24 cellular contexts compared by ENCODE assay signal in the genomic region with DNA sequence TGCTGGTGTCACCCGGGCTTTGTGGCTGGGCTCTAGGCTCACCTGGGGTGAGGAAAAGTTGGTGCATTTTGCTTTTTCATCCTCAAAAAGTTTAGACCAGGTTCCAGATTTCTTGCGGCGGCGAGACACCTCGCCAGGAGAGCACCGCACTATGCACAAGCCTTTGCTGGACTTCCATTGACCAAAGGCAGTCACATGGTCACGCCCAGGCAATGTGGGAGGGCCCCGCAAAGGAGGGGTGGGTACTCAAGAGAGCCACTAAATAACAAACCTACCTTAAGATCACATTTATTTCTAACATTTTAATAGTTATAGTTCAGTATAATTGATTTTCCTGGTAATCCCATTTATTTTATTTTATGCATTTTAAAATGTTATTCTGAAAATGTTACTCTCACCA. TPM values are rescaled to one million over a fixed set of nuclear protein-coding genes. Genes with fewer than 3 reads are reported as not detected.
A peak's percentile ranks its signal among the peaks of the same experiment; 100 is the strongest.
DNase-seq lines count a peak whose midpoint lies in the region; ATAC-seq and TF ChIP-seq lines count a peak whose summit lies in the region.
"Had no signal": no experiment of that assay in that cellular context is flagged by ENCODE, and none has a peak within 500 bp of the region (broad histone marks: within the 10 kb centered on the region; RNA-seq: fewer than 3 reads in every experiment).

No MANE protein-coding gene starts in this region.

- H3K4me1 ChIP-seq in left ventricle myocardium inferior (peaks cover 54% of the 10 kb centered on the region), heart left ventricle (peaks cover 0 to 43% (median 28%) of the 10 kb centered on the region in 12 donors), Loucy (ENCODE audit: insufficient read depth, low read length, poor library complexity, severe bottlenecking) (peaks cover 8% of the 10 kb centered on the region), endodermal cell (ENCODE audit: control insufficient read depth, insufficient read depth, low read length) (peaks cover 5% of the 10 kb centered on the region)

- H4K20me1 ChIP-seq in Loucy (ENCODE audit: insufficient read depth, low read length, poor library complexity, severe bottlenecking) = no peaks in the 10 kb centered on the region

- intact Hi-C loops in left ventricle myocardium inferior (cut with micrococcal nuclease) = no loop called here
- intact Hi-C loops in heart left ventricle (cut with DNase I) = loop anchor here in 5 of 10 donors (5.0 to 10.0 kb wide), 3 partner anchors 51 to 151 kb away; no protein-coding TSS in a partner anchor

- H3K4me1 Mint-ChIP-seq in endodermal cell = peaks cover 42% of the 10 kb centered on the region
- peaks cover 45% of the 10 kb centered on the region for H3K4me1 Mint-ChIP-seq in type B pancreatic cell (ENCODE audit: unreplicated experiment)
- H3K4me1 Mint-ChIP-seq in stimulated activated memory B cell treated with anti-CD40 and anti-IgM and Interleukin-4, amounts not matched to agents 10 μg/mL and 1 μg/mL and 100 μg/mL, for 72 hours = peaks cover 29% of the 10 kb centered on the region

- WGBS in heart left ventricle, 4 donors = 93 to 96% (median 95%) methylated on average over 8 of the region's 8 CpGs
- 92 to 94% methylated on average over 6 to 8 of the region's 8 CpGs for WGBS in endodermal cell (ENCODE audit: insufficient coverage in 1 of 2, insufficient read length in 1 of 2), 2 experiments

- TF ChIP-seq POLR2A in heart left ventricle (IDR thresholded peaks at IDR 0.05) = no peak

- H3K4me2 ChIP-seq in Loucy (ENCODE audit: low read depth, low read length, poor library complexity, severe bottlenecking) = peak overlapping the region; percentile 72

- no peak overlapping the region for H2AFZ ChIP-seq in Loucy (ENCODE audit: low read length)

- H3K27ac Mint-ChIP-seq in endodermal cell (no peak overlapping the region), type B pancreatic cell (no peak overlapping the region)
- no peak overlapping the region for H3K27ac Mint-ChIP-seq in stimulated activated memory B cell treated with anti-CD40 and anti-IgM and Interleukin-4, amounts not matched to agents 10 μg/mL and 1 μg/mL and 100 μg/mL, for 72 hours
- H3K27ac Mint-ChIP-seq: CD8-positive, alpha-beta T cell had no signal

- 0 out of 2 replicates have a peak, but pooled peaks cover 4% of the 10 kb centered on the region for H3K79me2 ChIP-seq in Loucy (ENCODE audit: insufficient read depth, low read length)

- TF ChIP-seq CTCF in left ventricle myocardium inferior (IDR thresholded peaks at IDR 0.05; ENCODE audit: borderline replicate concordance) = no peak
- no peak for TF ChIP-seq CTCF in heart left ventricle (IDR thresholded peaks at IDR 0.05)
- TF ChIP-seq CTCF in Loucy (conservative IDR thresholded peaks at IDR 0.05; ENCODE audit: low read length) = no peak
- TF ChIP-seq CTCF in endodermal cell (conservative IDR thresholded peaks at IDR 0.05) = no peak
- no peak for TF ChIP-seq CTCF in type B pancreatic cell (conservative IDR thresholded peaks at IDR 0.05)
- no peak for TF ChIP-seq CTCF in foreskin fibroblast (IDR thresholded peaks at IDR 0.05; ENCODE audit: low read depth, low read length)

- H3K9me3 ChIP-seq in left ventricle myocardium inferior (replicated peaks) (no peaks in the 10 kb centered on the region), heart left ventricle (no peaks in the 10 kb centered on the region), Loucy (ENCODE audit: insufficient read depth, low read depth, low read length) (no peaks in the 10 kb centered on the region), endodermal cell (ENCODE audit: control insufficient read depth, low read length) (peaks cover 2% of the 10 kb centered on the region)
- H3K9me3 ChIP-seq: ovary, thoracic aorta had no signal

- no peaks in the 10 kb centered on the region for H3F3A ChIP-seq in Loucy (ENCODE audit: low read depth)

- DNase-seq in left ventricle myocardium inferior (no peak), heart left ventricle (no peak), endodermal cell (no peak), type B pancreatic cell (ENCODE audit: extremely low spot score, unreplicated experiment) (no peak), foreskin fibroblast (no peak), NCI-H128 (lab: John Stamatoyannopoulos, UW; ENCODE audit: unreplicated experiment) (no peak)
- DNase-seq: activated CD4-positive, alpha-beta T cell treated with anti-CD3 and anti-CD28 coated beads, Interleukin-2, amount 10 ng/mL, durations not matched to agents 7 days and 5 days; activated CD8-positive, alpha-beta memory T cell treated with anti-CD3 and anti-CD28 coated beads, Interleukin-2, amount 50 U/mL, for 4 hours; activated effector memory CD4-positive, alpha-beta T cell treated with anti-CD3 and anti-CD28 coated beads, Interleukin-2, amount 50 U/mL, for 16 hours; aorta; CD8-positive, alpha-beta T cell; central memory CD4-positive, alpha-beta T cell; DND-41; foreskin melanocyte; Karpas-422; naive thymus-derived CD8-positive, alpha-beta T cell; NCI-H1092; NCI-H2081 treated with DMSO at 0.1 percent for 48 hours; ovary had no signal

- H3K27me3 Mint-ChIP-seq in endodermal cell (ENCODE audit: insufficient read depth) = no peaks in the 10 kb centered on the region
- H3K27me3 Mint-ChIP-seq in type B pancreatic cell = no peaks in the 10 kb centered on the region
- no peaks in the 10 kb centered on the region for H3K27me3 Mint-ChIP-seq in stimulated activated memory B cell treated with anti-CD40 and anti-IgM and Interleukin-4, amounts not matched to agents 10 μg/mL and 1 μg/mL and 100 μg/mL, for 72 hours
- H3K27me3 Mint-ChIP-seq: activated CD4-positive, alpha-beta T cell treated with anti-CD3 and anti-CD28 coated beads, Interleukin-2, amount 10 ng/mL, durations not matched to agents 7 days and 5 days had no signal

- H3K4me3 ChIP-seq in left ventricle myocardium inferior (no peak overlapping the region), heart left ventricle (no peak overlapping the region), Loucy (ENCODE audit: low read length, poor library complexity, severe bottlenecking) (no peak overlapping the region), endodermal cell (ENCODE audit: low read length) (no peak overlapping the region), foreskin fibroblast (ENCODE audit: low read depth in 1 of 2, low read length in 2 of 2) (no peak overlapping the region)

- H3K9ac ChIP-seq in Loucy (ENCODE audit: low read depth, low read length, poor library complexity, severe bottlenecking) (no peak overlapping the region), endodermal cell (ENCODE audit: extremely low read depth, low read length, poor library complexity, severe bottlenecking) (no peak overlapping the region)

- H3K9me3 Mint-ChIP-seq in endodermal cell = peaks cover 6% of the 10 kb centered on the region
- peaks cover 4% of the 10 kb centered on the region for H3K9me3 Mint-ChIP-seq in type B pancreatic cell
- H3K9me3 Mint-ChIP-seq in stimulated activated memory B cell treated with anti-CD40 and anti-IgM and Interleukin-4, amounts not matched to agents 10 μg/mL and 1 μg/mL and 100 μg/mL, for 72 hours = no peaks in the 10 kb centered on the region
- H3K9me3 Mint-ChIP-seq: activated CD4-positive, alpha-beta T cell treated with anti-CD3 and anti-CD28 coated beads, Interleukin-2, amount 10 ng/mL, durations not matched to agents 7 days and 5 days; CD8-positive, alpha-beta T cell; naive thymus-derived CD8-positive, alpha-beta T cell had no signal

- no peaks in the 10 kb centered on the region for H3K36me3 Mint-ChIP-seq in endodermal cell (ENCODE audit: low read depth)
- H3K36me3 Mint-ChIP-seq in type B pancreatic cell = no peaks in the 10 kb centered on the region
- no peaks in the 10 kb centered on the region for H3K36me3 Mint-ChIP-seq in stimulated activated memory B cell treated with anti-CD40 and anti-IgM and Interleukin-4, amounts not matched to agents 10 μg/mL and 1 μg/mL and 100 μg/mL, for 72 hours
- H3K36me3 Mint-ChIP-seq: CD8-positive, alpha-beta T cell; naive thymus-derived CD8-positive, alpha-beta T cell had no signal

- H3K36me3 ChIP-seq in left ventricle myocardium inferior = no peaks in the 10 kb centered on the region
- H3K36me3 ChIP-seq in heart left ventricle = no peaks in the 10 kb centered on the region
- H3K36me3 ChIP-seq in Loucy (ENCODE audit: insufficient read depth, low read length) = no peaks in the 10 kb centered on the region
- no peaks in the 10 kb centered on the region for H3K36me3 ChIP-seq in endodermal cell (ENCODE audit: control insufficient read depth, insufficient read depth, low read length)
- H3K36me3 ChIP-seq: ovary, thoracic aorta had no signal

- H3K27ac ChIP-seq in left ventricle myocardium inferior (replicated peaks) = peak overlapping the region; percentile 85
- peak overlapping the region in 1 of 12 donors; percentile 83 for H3K27ac ChIP-seq in heart left ventricle
- H3K27ac ChIP-seq in endodermal cell (ENCODE audit: low read depth, low read length) = no peak overlapping the region
- H3K27ac ChIP-seq: ovary had no signal

- no peaks in the 10 kb centered on the region for H3K9me2 ChIP-seq in Loucy (replicated peaks; ENCODE audit: low read depth, low read length)

- no peak for ATAC-seq in heart left ventricle
- no peak for ATAC-seq in stimulated activated memory B cell treated with anti-CD40 and anti-IgM and Interleukin-4, amounts not matched to agents 10 μg/mL and 1 μg/mL and 100 μg/mL, for 72 hours
- ATAC-seq: CD8-positive, alpha-beta T cell; naive thymus-derived CD8-positive, alpha-beta T cell; Right ventricle myocardium inferior; sciatic nerve had no signal

- no peaks in the 10 kb centered on the region for H3K27me3 ChIP-seq in left ventricle myocardium inferior (ENCODE audit: low read depth)
- H3K27me3 ChIP-seq in heart left ventricle = no peaks in the 10 kb centered on the region
- H3K27me3 ChIP-seq in Loucy (ENCODE audit: insufficient read depth, low read length, poor library complexity, severe bottlenecking) = no peaks in the 10 kb centered on the region
- no peaks in the 10 kb centered on the region for H3K27me3 ChIP-seq in endodermal cell (ENCODE audit: control insufficient read depth, insufficient read depth, low read length, poor library complexity, severe bottlenecking)
- H3K27me3 ChIP-seq: ovary had no signal

- peak overlapping the region; percentile 66 for H3K4me3 Mint-ChIP-seq in endodermal cell
- H3K4me3 Mint-ChIP-seq in type B pancreatic cell = peak overlapping the region; percentile 98
- no peak overlapping the region for H3K4me3 Mint-ChIP-seq in stimulated activated memory B cell treated with anti-CD40 and anti-IgM and Interleukin-4, amounts not matched to agents 10 μg/mL and 1 μg/mL and 100 μg/mL, for 72 hours

RNA-seq across cellular contexts. Expression of gene KIF16B, which starts 3.0 kb away (rescaled TPM):
- total RNA-seq in left ventricle myocardium inferior (16.4 TPM), heart left ventricle (10 to 100 TPM; 12.6 to 31.8 (median 17.8) TPM), endodermal cell (10 to 100 TPM; 17.3 to 18.8 TPM), type B pancreatic cell (ENCODE audit: low replicate concordance) (10.3 and 10.4 TPM in 2 replicates)
- polyA plus RNA-seq in heart left ventricle = 10 to 100 TPM in 1 of 2 donors, 1 to 10 TPM in 1; 8.8 to 18.0 TPM
- polyA plus RNA-seq in endodermal cell (2013, experiment 1 of 2) = 8.3 TPM
- 7.5 TPM for polyA plus RNA-seq in endodermal cell (2013, experiment 2 of 2)
